ENCODE assay signal across 8 cellular contexts in the genomic region with DNA sequence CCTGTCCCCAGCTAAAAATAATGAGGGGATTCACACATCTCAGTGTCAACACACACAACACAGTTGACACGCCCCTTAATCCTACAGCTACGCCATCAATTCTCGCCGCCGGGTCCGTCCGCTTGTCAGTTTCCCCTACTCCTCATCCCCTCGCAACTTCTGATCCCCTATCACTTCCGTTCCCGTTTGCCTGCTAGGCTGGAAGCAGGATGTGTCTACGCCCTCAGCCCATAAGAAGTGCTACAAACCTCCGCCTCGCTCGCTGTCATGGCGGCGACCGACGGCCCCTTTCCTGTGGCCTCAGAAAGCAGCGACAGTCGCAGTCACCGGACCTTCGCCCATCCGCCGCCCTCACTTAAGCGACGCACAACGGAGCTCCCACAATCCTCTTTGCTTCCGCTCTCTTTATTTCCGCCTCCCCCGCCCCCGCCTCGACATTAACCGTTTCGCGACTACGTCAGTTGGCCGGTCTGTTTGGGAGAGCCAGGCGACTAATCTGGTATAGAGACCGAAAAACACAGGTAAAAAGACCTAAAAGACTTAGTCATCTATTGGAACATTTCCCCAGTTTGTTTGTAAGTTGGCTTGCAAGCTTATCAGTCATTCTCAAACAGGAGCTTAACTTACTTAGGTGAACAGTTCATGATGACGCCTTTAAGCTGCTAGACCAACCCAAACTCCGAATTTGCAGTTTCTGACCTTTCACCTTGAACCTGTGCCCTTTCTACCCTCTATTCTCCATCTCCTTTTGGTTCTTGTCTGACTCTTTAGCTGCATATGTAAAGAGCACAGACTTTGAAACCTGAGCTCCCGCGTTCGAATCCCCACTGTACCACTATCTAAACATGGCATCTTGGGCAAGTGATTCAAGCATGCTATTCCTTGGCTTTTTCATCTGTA. TPM values are rescaled to one million over a fixed set of nuclear protein-coding genes. Genes with fewer than 3 reads are reported as not detected.
DNase-seq lines count a peak whose midpoint lies in the region; ATAC-seq, FAIRE-seq and TF ChIP-seq lines count a peak whose summit lies in the region.

Gene SLC25A53 (minus strand): TSS at position 380 of the 900 bp plus-strand sequence. CDS start 51,752 bp downstream, outside the sequence.

- TF ChIP-seq EP300 in HepG2 (IDR thresholded peaks at IDR 0.05; ENCODE audit: low read depth in 2 of 2, low read length in 2 of 2), result no peak
- no peak for TF ChIP-seq EP300 in HepG2 (CRISPR knock-in tag; IDR thresholded peaks at IDR 0.05; ENCODE audit: borderline replicate concordance)

- intact Hi-C loops in HepG2 (cut with micrococcal nuclease; ENCODE audit: unreplicated experiment), result no loop called here

- peaks cover 17% of the 10 kb centered on the region for H3K4me1 Mint-ChIP-seq in activated CD4-positive, alpha-beta T cell treated with anti-CD3 and anti-CD28 coated beads, Interleukin-2, amount 10 ng/mL, durations not matched to agents 7 days and 5 days

- no peaks in the 10 kb centered on the region for H3K9me3 ChIP-seq in BE2C
- H3K9me3 ChIP-seq in HepG2 (ENCODE audit: low read length), result no peaks in the 10 kb centered on the region

- H3K4me3 ChIP-seq in BE2C (ENCODE audit: low read depth, low read length) (peak within 1 kb of the TSS; percentile 79), HepG2 (replicated peaks in 1 of 3; ENCODE audit: insufficient read depth in 1 of 3, low read depth in 2 of 3, low read length in 3 of 3) (peak within 1 kb of the TSS; percentile 75 to 82 (median 77))

- in situ Hi-C loops in HepG2 (cut with HindIII; ENCODE audit: extremely low pct_ligation_motif_present, low pct_unique_long_range_greater_than_20kb), result loop anchor here (25.0 kb wide), 1 partner anchor 470 kb away; the partner anchor contains the start of gene MORF4L2

- peak within 1 kb of the TSS; percentile 96 for H3K4me3 Mint-ChIP-seq in activated CD4-positive, alpha-beta T cell treated with anti-CD3 and anti-CD28 coated beads, Interleukin-2, amount 10 ng/mL, durations not matched to agents 7 days and 5 days

- no peak for TF ChIP-seq CTCF in BE2C (IDR thresholded peaks at IDR 0.05; ENCODE audit: low read depth, low read length)
- 0 out of 2 replicates have a peak, but pooled peaks have one; percentile 9 for TF ChIP-seq CTCF in HepG2 (CRISPR knock-in tag; IDR thresholded peaks at IDR 0.05)

- peak within 1 kb of the TSS; percentile 93 for H2AFZ ChIP-seq in HepG2 (ENCODE audit: low read length)

- peak within 1 kb of the TSS; percentile 100 for H3K27ac Mint-ChIP-seq in activated CD4-positive, alpha-beta T cell treated with anti-CD3 and anti-CD28 coated beads, Interleukin-2, amount 10 ng/mL, durations not matched to agents 7 days and 5 days

- no peaks in the 10 kb centered on the region for H3K36me3 ChIP-seq in BE2C
- no peaks in the 10 kb centered on the region for H3K36me3 ChIP-seq in HepG2 (replicated peaks in 1 of 2; ENCODE audit: control insufficient read depth in 1 of 2, insufficient read depth in 2 of 2, low read length in 2 of 2)

- POLR2A ChIA-PET in activated CD4-positive, alpha-beta T cell treated with anti-CD3 and anti-CD28 coated beads, Interleukin-2, amount 10 ng/mL, durations not matched to agents 7 days and 5 days (lab: Charles Lee), result interaction anchor here (1.0 kb wide), 1 partner anchor 9 kb away, joined by 4 read pairs; no protein-coding TSS in a partner anchor
- POLR2A ChIA-PET in HepG2 (lab: Yijun Ruan, JAX), result interaction anchor here (0.9 to 1.8 kb wide), 3 partner anchors 9 to 470 kb away, joined by 3 to 30 read pairs (median 4); partner anchors contain the start of gene FAM199X

- DNase-seq in BE2C (peak; percentile 79), GM19239 (ENCODE audit: insufficient read length, low spot score) (no peak), NCI-H510A treated with DMSO at 0.1 percent for 48 hours (lab: John Stamatoyannopoulos, UW) (peak; percentile 85), dedifferentiated amniotic fluid mesenchymal stem cell (ENCODE audit: extremely low spot score) (peak; percentile 75), HepG2 (ENCODE audit: low spot score) (peak; percentile 70)
- peak; percentile 79 for DNase-seq in activated CD4-positive, alpha-beta T cell treated with anti-CD3 and anti-CD28 coated beads, Interleukin-2, amount 10 ng/mL, durations not matched to agents 7 days and 5 days
- DNase-seq in stimulated activated CD4-positive, alpha-beta T cell treated with anti-CD3 and anti-CD28 coated beads, Interleukin-4, amount 100 ng/mL, for 1 hour, result peak; percentile 71

- no peak for TF ChIP-seq RAD21 in HepG2 (CRISPR knock-in tag; IDR thresholded peaks at IDR 0.05)

- H3K27me3 ChIP-seq in BE2C, result no peaks in the 10 kb centered on the region
- H3K27me3 ChIP-seq in HepG2 (ENCODE audit: control insufficient read depth in 1 of 2, insufficient read depth in 2 of 2, low read length in 2 of 2), result no peaks in the 10 kb centered on the region

- under 1% methylated on average over 30 of the region's 44 CpGs for WGBS in HepG2 (ENCODE audit: low lambda C conversion rate)

- CTCF ChIA-PET in activated CD4-positive, alpha-beta T cell treated with anti-CD3 and anti-CD28 coated beads, Interleukin-2, amount 10 ng/mL, durations not matched to agents 7 days and 5 days (lab: Charles Lee), result interaction anchor here (0.9 to 1.7 kb wide), 3 partner anchors 9 to 238 kb away, joined by 3 to 16 read pairs (median 3); partner anchors contain the start of gene FAM199X
- CTCF ChIA-PET in HepG2 (lab: Yijun Ruan, JAX; ENCODE audit: low intra/inter-chr PET ratio, low total read pairs), result no interaction called here

- peak; percentile 86 for FAIRE-seq in GM19239 (lab: Jason Lieb, UNC)
- FAIRE-seq in HepG2 (lab: Jason Lieb, UNC), result no peak

- H3K79me2 ChIP-seq in HepG2 (ENCODE audit: insufficient read depth, low read length), result no peaks in the 10 kb centered on the region

- no peaks in the 10 kb centered on the region for H4K20me1 ChIP-seq in HepG2 (ENCODE audit: insufficient read depth, low read length)

- H3K4me2 ChIP-seq in HepG2 (ENCODE audit: low read depth, low read length), result peak within 1 kb of the TSS; percentile 49

- ATAC-seq in HG03442 (IDR thresholded peaks at IDR 0.05; ENCODE audit: unreplicated experiment) (peak; percentile 90), HepG2 (peak; percentile 98)

- peak; percentile 61 to 64 for TF ChIP-seq POLR2A in HepG2 (IDR thresholded peaks at IDR 0.05; ENCODE audit: insufficient read depth in 1 of 2, low read depth in 2 of 2, low read length in 2 of 2)

- H3K4me1 ChIP-seq in BE2C (no peaks in the 10 kb centered on the region), HepG2 (ENCODE audit: insufficient read depth, low read length) (0 out of 2 replicates have a peak, but pooled peaks cover 5% of the 10 kb centered on the region)

- H3K9ac ChIP-seq in HepG2 (ENCODE audit: insufficient read depth, low read depth, low read length), result peak within 1 kb of the TSS; percentile 80

- no peaks in the 10 kb centered on the region for H3K27me3 Mint-ChIP-seq in activated CD4-positive, alpha-beta T cell treated with anti-CD3 and anti-CD28 coated beads, Interleukin-2, amount 10 ng/mL, durations not matched to agents 7 days and 5 days

- no peaks in the 10 kb centered on the region for H3K36me3 Mint-ChIP-seq in activated CD4-positive, alpha-beta T cell treated with anti-CD3 and anti-CD28 coated beads, Interleukin-2, amount 10 ng/mL, durations not matched to agents 7 days and 5 days (ENCODE audit: low read depth)

- peak within 1 kb of the TSS; percentile 90 for H3K27ac ChIP-seq in HepG2 (ENCODE audit: extremely low read length, insufficient read depth, low read length)

- H3K9me3 Mint-ChIP-seq in activated CD4-positive, alpha-beta T cell treated with anti-CD3 and anti-CD28 coated beads, Interleukin-2, amount 10 ng/mL, durations not matched to agents 7 days and 5 days, result no peaks in the 10 kb centered on the region

- BruUV-seq in HepG2 (replicated peaks; lab: Mats Ljungman, UMichigan), result TSS peak; percentile 94

TF ChIP-seq in HepG2, 621 proteins besides CTCF, POLR2A, EP300 and RAD21 (continues in another document):
- TF ChIP-seq MED8 (CRISPR knock-in tag; IDR thresholded peaks at IDR 0.05; ENCODE audit: insufficient replicate concordance) (no peak), ZKSCAN8 (CRISPR knock-in tag; IDR thresholded peaks at IDR 0.05; ENCODE audit: borderline replicate concordance) (no peak)

RNA-seq across cellular contexts. Expression of gene SLC25A53, which starts in this region (rescaled TPM):
- 4.2 TPM for polyA plus RNA-seq in BE2C (2012; ENCODE audit: insufficient read depth, insufficient read length, low read depth)
- 10 to 100 TPM in 1 of 2 experiments, 1 to 10 TPM in 1; 6.3 to 10.3 TPM for total RNA-seq in activated CD4-positive, alpha-beta T cell treated with anti-CD3 and anti-CD28 coated beads, Interleukin-2, amount 10 ng/mL, durations not matched to agents 7 days and 5 days
- total RNA-seq in HepG2 (2016; rRNA removed; fragmentation: Illumina TruSeq; extraction: Trizol), result 4.5 and 4.9 TPM in 2 replicates
- total RNA-seq in HepG2 (2016; cell fraction: cytosol; rRNA removed; fragmentation: Illumina TruSeq; extraction: Trizol; ENCODE audit: low read depth), result 3.0 and 4.7 TPM in 2 replicates
- 3.5 and 5.2 TPM in 2 replicates for total RNA-seq in HepG2 (2016; cell fraction: insoluble cytoplasmic fraction; rRNA removed; fragmentation: Illumina TruSeq; extraction: Trizol)
- 3.9 and 4.3 TPM in 2 replicates for total RNA-seq in HepG2 (2016; cell fraction: membrane; rRNA removed; fragmentation: Illumina TruSeq; extraction: Trizol)
- total RNA-seq in HepG2 (2016; cell fraction: nucleus; rRNA removed; fragmentation: Illumina TruSeq; extraction: Trizol), result 3.2 and 3.3 TPM in 2 replicates
- 2.3 and 3.4 TPM in 2 replicates for polyA plus RNA-seq in HepG2 (2011; rRNA removed)
- polyA plus RNA-seq in HepG2 (2011; cell fraction: cytosol; rRNA removed), result 1.6 and 2.6 TPM in 2 replicates
- 3.4 and 4.3 TPM in 2 replicates for polyA plus RNA-seq in HepG2 (2011; cell fraction: nucleus; rRNA removed)
- 2.5 and 2.7 TPM in 2 replicates for polyA plus RNA-seq in HepG2 (2012)
- 3.2 and 4.2 TPM in 2 replicates for polyA plus RNA-seq in HepG2 (2016; cell fraction: cytosol; fragmentation: Illumina TruSeq; extraction: Trizol; ENCODE audit: low read depth)
- 3.0 and 3.1 TPM in 2 replicates for polyA plus RNA-seq in HepG2 (2016; cell fraction: insoluble cytoplasmic fraction; fragmentation: Illumina TruSeq; extraction: Trizol; ENCODE audit: low read depth)
- polyA plus RNA-seq in HepG2 (2016; cell fraction: membrane; fragmentation: Illumina TruSeq; extraction: Trizol; ENCODE audit: low read depth), result 3.1 and 4.2 TPM in 2 replicates
- 3.1 and 3.5 TPM in 2 replicates for polyA plus RNA-seq in HepG2 (2016; cell fraction: nucleus; fragmentation: Illumina TruSeq; extraction: Trizol; ENCODE audit: insufficient read depth, low read depth)
- polyA minus RNA-seq in HepG2 (2011; rRNA and poly(A)+ RNA removed; ENCODE audit: low replicate concordance), result 1.7 and 2.7 TPM in 2 replicates
- 1.6 and 1.8 TPM in 2 replicates for polyA minus RNA-seq in HepG2 (2011; cell fraction: cytosol; rRNA and poly(A)+ RNA removed)
- polyA minus RNA-seq in HepG2 (2011; cell fraction: nucleus; rRNA and poly(A)+ RNA removed), result 3.5 and 5.0 TPM in 2 replicates
